In the genomic region with DNA sequence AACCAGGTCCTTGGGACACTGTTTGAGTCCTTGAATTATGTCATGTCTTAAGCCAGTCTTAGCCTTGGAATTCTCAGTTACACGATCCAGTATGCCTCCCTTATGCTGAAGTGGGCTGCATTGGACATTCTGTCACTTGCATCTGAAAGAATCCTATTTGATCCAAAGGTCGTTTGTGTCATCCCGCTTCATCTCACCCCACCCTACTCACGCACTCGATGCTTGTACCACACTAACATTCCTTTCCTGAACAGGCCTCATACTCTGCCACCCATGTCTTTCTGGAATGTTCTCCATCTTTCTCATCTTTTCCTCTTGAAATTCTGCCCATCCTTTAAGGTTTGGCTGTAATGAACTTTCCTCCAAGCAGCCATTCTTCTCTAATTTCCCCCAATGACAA, we compare ENCODE assay signal across 17 cellular contexts. TPM values are rescaled to one million over a fixed set of nuclear protein-coding genes. Genes with fewer than 3 reads are reported as not detected.
DNase-seq lines count a peak whose midpoint lies in the region; ATAC-seq, FAIRE-seq and TF ChIP-seq lines count a peak whose summit lies in the region.
"Had no signal": no experiment of that assay in that cellular context is flagged by ENCODE, and none has a peak within 500 bp of the region (broad histone marks: within the 10 kb centered on the region; RNA-seq: fewer than 3 reads in every experiment).

No MANE protein-coding gene starts in this region.

- H3K36me3 Mint-ChIP-seq in activated B cell treated with CpG ODN at 0.5 μM for 24 hours (ENCODE audit: low read depth) (peaks cover 39% of the 10 kb centered on the region), nephron (ENCODE audit: low read depth) (peaks cover 8% of the 10 kb centered on the region), type B pancreatic cell (peaks cover 17% of the 10 kb centered on the region)

- TF ChIP-seq CTCF in activated B cell treated with CpG ODN at 0.5 μM for 24 hours (IDR thresholded peaks at IDR 0.05): no peak
- TF ChIP-seq CTCF in bronchial epithelial cell (IDR thresholded peaks at IDR 0.05; ENCODE audit: insufficient read depth, low read length, severe bottlenecking): no peak
- TF ChIP-seq CTCF in nephron (IDR thresholded peaks at IDR 0.05; ENCODE audit: unreplicated experiment in 3 of 3): no peak
- no peak for TF ChIP-seq CTCF in type B pancreatic cell (conservative IDR thresholded peaks at IDR 0.05)

- no peak for DNase-seq in activated B cell treated with CpG ODN at 0.5 μM for 24 hours
- DNase-seq in bronchial epithelial cell (ENCODE audit: low read depth): no peak
- no peak for DNase-seq in type B pancreatic cell (ENCODE audit: extremely low spot score, unreplicated experiment)
- no peak for DNase-seq in inferior parietal cortex (ENCODE audit: extremely low spot score)
- DNase-seq in left cardiac atrium: no peak
- DNase-seq: CD8-positive, alpha-beta T cell; COR-L47; DMS79 treated with DMSO at 0.1 percent for 48 hours; EL; H9 had no signal

- no peaks in the 10 kb centered on the region for H3K9me3 Mint-ChIP-seq in activated B cell treated with CpG ODN at 0.5 μM for 24 hours
- no peaks in the 10 kb centered on the region for H3K9me3 Mint-ChIP-seq in nephron
- H3K9me3 Mint-ChIP-seq in type B pancreatic cell: peaks cover 6% of the 10 kb centered on the region
- H3K9me3 Mint-ChIP-seq: CD8-positive, alpha-beta T cell; GM23338; H9 had no signal

- no peaks in the 10 kb centered on the region for H3K27me3 Mint-ChIP-seq in activated B cell treated with CpG ODN at 0.5 μM for 24 hours
- no peaks in the 10 kb centered on the region for H3K27me3 Mint-ChIP-seq in nephron (ENCODE audit: low read depth)
- H3K27me3 Mint-ChIP-seq in type B pancreatic cell: no peaks in the 10 kb centered on the region

- no peaks in the 10 kb centered on the region for H3K4me1 Mint-ChIP-seq in activated B cell treated with CpG ODN at 0.5 μM for 24 hours
- H3K4me1 Mint-ChIP-seq in nephron: peaks cover 26% of the 10 kb centered on the region
- H3K4me1 Mint-ChIP-seq in type B pancreatic cell (ENCODE audit: unreplicated experiment): peaks cover 28% of the 10 kb centered on the region
- H3K4me1 Mint-ChIP-seq: CD14-positive monocyte had no signal

- POLR2A ChIA-PET in activated B cell treated with CpG ODN at 0.5 μM for 24 hours (lab: Charles Lee): interaction anchor here (1.0 kb wide), 1 partner anchor 14 kb away, joined by 3 read pairs; no protein-coding TSS in a partner anchor

- H3K4me3 ChIP-seq in bronchial epithelial cell (ENCODE audit: low read depth, low read length): no peak overlapping the region
- H3K4me3 ChIP-seq: GM23338 had no signal

- H3K36me3 ChIP-seq in bronchial epithelial cell (ENCODE audit: control insufficient read depth, insufficient read depth, low read length): peaks cover 1% of the 10 kb centered on the region

- peak; percentile 76 for FAIRE-seq in bronchial epithelial cell (lab: Jason Lieb, UNC)
- FAIRE-seq: D721Med, G401.6, GM12892 had no signal

- no peaks in the 10 kb centered on the region for H3K27me3 ChIP-seq in bronchial epithelial cell (ENCODE audit: control insufficient read depth, insufficient read depth, low read length)

- ATAC-seq in activated B cell treated with CpG ODN at 0.5 μM for 24 hours (ENCODE audit: low read depth) (no peak), HG02642 (IDR thresholded peaks at IDR 0.05; ENCODE audit: poor library complexity, unreplicated experiment) (no peak), left cardiac atrium (no peak)
- ATAC-seq: CD8-positive, alpha-beta T cell; GM23338 had no signal

- CTCF ChIA-PET in activated B cell treated with CpG ODN at 0.5 μM for 24 hours (lab: Charles Lee): no interaction called here

- H3K27ac Mint-ChIP-seq in activated B cell treated with CpG ODN at 0.5 μM for 24 hours (peak overlapping the region; percentile 6), nephron (peak overlapping the region in 2 of 3 experiments; percentile 13 to 32), type B pancreatic cell (peak overlapping the region; percentile 67)
- H3K27ac Mint-ChIP-seq: CD14-positive monocyte; CD8-positive, alpha-beta T cell; GM23338; H9 had no signal

- H3K4me3 Mint-ChIP-seq in activated B cell treated with CpG ODN at 0.5 μM for 24 hours (no peak overlapping the region), nephron (no peak overlapping the region), type B pancreatic cell (no peak overlapping the region)
- H3K4me3 Mint-ChIP-seq: CD14-positive monocyte; CD8-positive, alpha-beta T cell; GM23338; H9 had no signal

- intact Hi-C loops in activated B cell treated with CpG ODN at 0.5 μM for 24 hours (cut with micrococcal nuclease) (no loop called here), left cardiac atrium (cut with DNase I) (no loop called here)

RNA-seq across cellular contexts. Expression of a gene that starts 27.9 kb away (rescaled TPM):
- total RNA-seq in activated B cell treated with CpG ODN at 0.5 μM for 24 hours (56.7 and 62.1 TPM in 2 replicates), bronchial epithelial cell (4.4 and 8.2 TPM in 2 replicates), type B pancreatic cell (ENCODE audit: low replicate concordance) (198 and 437 TPM in 2 replicates), left cardiac atrium (10 to 100 TPM; 64.0 to 82.1 TPM)

Comparison
In these comparisons a context has a peak if more than half of its experiments do, and no peak if none do; other contexts are left out.
1. H3K27ac Mint-ChIP-seq: peak in every context shown above with its lines; median percentile 67 in type B pancreatic cell; 22 in nephron; 6 in activated B cell treated with CpG ODN at 0.5 μM for 24 hours.